Comparison of ENCODE assay signal across 8 cellular contexts in the genomic region with DNA sequence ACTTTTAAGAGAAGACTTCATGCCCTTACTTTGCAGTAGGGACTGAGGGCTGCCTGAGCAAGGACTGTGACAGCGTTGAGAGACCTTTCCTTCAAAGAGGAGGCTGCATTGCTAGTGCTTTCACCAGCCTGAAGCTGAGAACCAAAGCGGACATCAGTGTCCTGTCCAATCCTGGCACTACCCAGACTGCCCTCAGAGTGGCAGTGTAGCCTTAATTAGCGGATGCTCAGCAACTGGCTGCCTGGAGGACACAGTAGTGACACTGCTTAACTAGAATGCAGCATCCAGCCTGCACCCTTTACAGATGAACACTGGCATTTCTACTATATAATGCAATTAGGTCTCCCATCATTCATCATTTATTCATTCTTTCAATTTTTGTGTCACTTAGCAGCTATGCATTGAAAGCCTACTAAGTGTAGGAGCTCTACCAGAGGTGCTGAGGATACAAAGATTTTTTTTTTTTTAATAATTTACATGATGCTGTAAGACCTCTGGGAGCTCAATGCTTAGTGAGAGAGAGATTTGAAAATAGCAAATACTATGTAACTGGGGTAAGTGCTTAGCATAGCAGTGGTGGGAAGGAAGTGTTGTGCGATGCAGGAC. TPM values are rescaled to one million over a fixed set of nuclear protein-coding genes. Genes with fewer than 3 reads are reported as not detected.
A peak's percentile ranks its signal among the peaks of the same experiment; 100 is the strongest.
DNase-seq lines count a peak whose midpoint lies in the region; ATAC-seq and TF ChIP-seq lines count a peak whose summit lies in the region.

No MANE protein-coding gene starts in this region.

- peak; percentile 96 for ATAC-seq in HG02623 (IDR thresholded peaks at IDR 0.05; ENCODE audit: unreplicated experiment)
- peak; percentile 98 for ATAC-seq in activated naive CD4-positive, alpha-beta T cell treated with anti-CD3 and anti-CD28 coated beads, Interleukin-2, amount 50 U/mL, for 72 hours
- peak; percentile 98 for ATAC-seq in Right ventricle myocardium superior (ENCODE audit: poor library complexity)

- no peaks in the 10 kb centered on the region for H3K36me3 Mint-ChIP-seq in activated naive CD4-positive, alpha-beta T cell treated with anti-CD3 and anti-CD28 coated beads, Interleukin-2, amount 50 U/mL, for 72 hours
- no peaks in the 10 kb centered on the region for H3K36me3 Mint-ChIP-seq in progenitor cell of endocrine pancreas (ENCODE audit: insufficient read depth)

- H3K9me3 Mint-ChIP-seq in activated naive CD4-positive, alpha-beta T cell treated with anti-CD3 and anti-CD28 coated beads, Interleukin-2, amount 50 U/mL, for 72 hours = no peaks in the 10 kb centered on the region
- H3K9me3 Mint-ChIP-seq in progenitor cell of endocrine pancreas (ENCODE audit: low read depth) = no peaks in the 10 kb centered on the region

- H3K4me1 ChIP-seq in vagina = no peaks in the 10 kb centered on the region

- no peak overlapping the region for H3K4me3 Mint-ChIP-seq in progenitor cell of endocrine pancreas (ENCODE audit: low read depth)

- no peak overlapping the region for H3K27ac Mint-ChIP-seq in activated naive CD4-positive, alpha-beta T cell treated with anti-CD3 and anti-CD28 coated beads, Interleukin-2, amount 50 U/mL, for 72 hours
- H3K27ac Mint-ChIP-seq in progenitor cell of endocrine pancreas = no peak overlapping the region

- intact Hi-C loops in Right ventricle myocardium superior (cut with DNase I) (loop anchor here (2.0 kb wide), 2 partner anchors 308 to 416 kb away; a partner anchor contains a TSS), vagina (cut with DNase I) (loop anchor here (5.0 kb wide), 1 partner anchor 418 kb away; no protein-coding TSS in a partner anchor)

- peak; percentile 82 for DNase-seq in NB4 (ENCODE audit: low read depth)
- peak; percentile 77 for DNase-seq in SK-MEL-5 (ENCODE audit: low read depth, low spot score)
- peak; percentile 57 to 68 for DNase-seq in activated naive CD4-positive, alpha-beta T cell treated with anti-CD3 and anti-CD28 coated beads, Interleukin-2, amount 50 U/mL, for 72 hours (ENCODE audit: low spot score in 2 of 2)
- DNase-seq in Right ventricle myocardium superior = peak; percentile 79
- DNase-seq in progenitor cell of endocrine pancreas (ENCODE audit: low spot score, unreplicated experiment) = peak; percentile 75
- no peak for DNase-seq in vagina (ENCODE audit: extremely low spot score in 2 of 2)

- H3K4me1 Mint-ChIP-seq in progenitor cell of endocrine pancreas (ENCODE audit: low read depth) = no peaks in the 10 kb centered on the region

- H3K9me3 ChIP-seq in vagina = no peaks in the 10 kb centered on the region

- TF ChIP-seq POLR2A in NB4 (IDR thresholded peaks at IDR 0.05; ENCODE audit: extremely low read depth, insufficient read length) (no peak), vagina (IDR thresholded peaks at IDR 0.05) (no peak)

- H3K27ac ChIP-seq in vagina = no peak overlapping the region

- H3K36me3 ChIP-seq in vagina = no peaks in the 10 kb centered on the region

- H3K4me3 ChIP-seq in GM12875 (ENCODE audit: low read depth, low read length) (no peak overlapping the region), NB4 (ENCODE audit: low read depth, low read length) (no peak overlapping the region), vagina (no peak overlapping the region)

- in situ Hi-C loops in SK-MEL-5 (cut with HindIII; ENCODE audit: low pct_unique_long_range_greater_than_20kb, low sequenced_read_pairs) = no loop called here

- peaks cover 19% of the 10 kb centered on the region for H3K27me3 Mint-ChIP-seq in progenitor cell of endocrine pancreas

- H3K27me3 ChIP-seq in vagina = no peaks in the 10 kb centered on the region

- peak; percentile 92 for TF ChIP-seq CTCF in GM12875 (IDR thresholded peaks at IDR 0.05; ENCODE audit: borderline replicate concordance, insufficient read depth, low read depth, low read length)
- peak; percentile 97 for TF ChIP-seq CTCF in NB4 (IDR thresholded peaks at IDR 0.05; ENCODE audit: low read depth, low read length)
- peak; percentile 89 for TF ChIP-seq CTCF in progenitor cell of endocrine pancreas (IDR thresholded peaks at IDR 0.05; ENCODE audit: unreplicated experiment)
- peak in 2 of 3 experiments; percentile 56 to 64 for TF ChIP-seq CTCF in vagina (IDR thresholded peaks at IDR 0.05)

RNA-seq across cellular contexts. Expression of a gene that starts 36.9 kb away (rescaled TPM):
- total RNA-seq in SK-MEL-5 (2014; rRNA removed; shearing (Covaris generic)) = 2.2 and 2.8 TPM in 2 replicates
- polyA plus RNA-seq in SK-MEL-5 (2015; cell fraction: cytosol; rRNA removed) = 5.5 and 9.8 TPM in 2 replicates
- 7.2 and 10.4 TPM in 2 replicates for polyA plus RNA-seq in SK-MEL-5 (2015; cell fraction: nucleus; rRNA removed)
- 10 to 100 TPM; 14.9 to 20.7 TPM for total RNA-seq in activated naive CD4-positive, alpha-beta T cell treated with anti-CD3 and anti-CD28 coated beads, Interleukin-2, amount 50 U/mL, for 72 hours
- total RNA-seq in Right ventricle myocardium superior (7.3 TPM), progenitor cell of endocrine pancreas (36.4 and 38.5 TPM in 2 replicates), vagina (16.7 TPM)

Comparison
In these comparisons a context has a peak if more than half of its experiments do, and no peak if none do; other contexts are left out.
1. DNase-seq: peak in NB4 (single experiment), SK-MEL-5 (single experiment), activated naive CD4-positive, alpha-beta T cell treated with anti-CD3 and anti-CD28 coated beads, Interleukin-2, amount 50 U/mL, for 72 hours (2 of 2), Right ventricle myocardium superior (single experiment) and progenitor cell of endocrine pancreas (single experiment); none in vagina (0 of 2).
2. Peak in every context shown above with its lines, with median percentiles within 50 percentile points of each other: CTCF ChIP-seq and ATAC-seq.